In genomic region chr10:37456456-37456855, GRCh38 we compare ENCODE assay signal across 11 cellular contexts.
"Had no signal": no experiment of that assay in that cellular context is flagged by ENCODE, and none has a peak within 500 bp of the region (broad histone marks: within the 10 kb centered on the region; RNA-seq: fewer than 3 reads in every experiment).

No MANE protein-coding gene starts in this region.

- H3K9me3 ChIP-seq: HAP-1 had no signal

- H3K27ac ChIP-seq: GM23248 had no signal

- H3K4me1 Mint-ChIP-seq: GM23338, H9 had no signal

- H3K4me1 ChIP-seq: HAP-1 had no signal

- DNase-seq: GM23248, GOT3, H7, H9, HCEC 1CT, HFFc6 had no signal

- H2AFZ ChIP-seq: GM23248, GM23338 had no signal

- ATAC-seq: GM23338, HCT116 had no signal

- H3K4me3 ChIP-seq: GM23248, GM23338, HAP-1 had no signal

- H3K4me3 Mint-ChIP-seq: GM23338, H9, HFFc6 had no signal

- FAIRE-seq: H1, H54 had no signal

- H3K27ac Mint-ChIP-seq: GM23338, H9, HFFc6 had no signal

- H3K4me2 ChIP-seq: GM23338 had no signal

- H3K9ac ChIP-seq: GM23248 had no signal

- H3K36me3 ChIP-seq: HAP-1 had no signal
